Comparison of ENCODE assay signal across 17 cellular contexts in genomic region chr1:36586146-36586545, GRCh38.
A peak's percentile ranks its signal among the peaks of the same experiment; 100 is the strongest.
DNase-seq lines count a peak whose midpoint lies in the region; ATAC-seq and TF ChIP-seq lines count a peak whose summit lies in the region.
"Had no signal": no experiment of that assay in that cellular context is flagged by ENCODE, and none has a peak within 500 bp of the region (broad histone marks: within the 10 kb centered on the region; RNA-seq: fewer than 3 reads in every experiment).

No MANE protein-coding gene starts in this region.

- H3K4me1 ChIP-seq in neuronal stem cell (ENCODE audit: control insufficient read depth in 2 of 2, insufficient read depth in 1 of 2, low read depth in 1 of 2, low read length in 2 of 2) (peaks cover 0 to 37% of the 10 kb centered on the region in 2 donors), HAP-1 (no peaks in the 10 kb centered on the region)
- H3K4me1 ChIP-seq: A549 had no signal

- peak overlapping the region; percentile 50 for H2BK15ac ChIP-seq in neuronal stem cell (ENCODE audit: low read length)

- H3K79me1 ChIP-seq in neuronal stem cell (ENCODE audit: low read depth, low read length) = no peaks in the 10 kb centered on the region

- H3K14ac ChIP-seq in neuronal stem cell (ENCODE audit: low read length) = no peak overlapping the region

- peak overlapping the region; percentile 58 for H3K18ac ChIP-seq in neuronal stem cell (ENCODE audit: low read length)

- H3K9me3 ChIP-seq in WERI-Rb-1 (ENCODE audit: severe bottlenecking) (no peaks in the 10 kb centered on the region), neuronal stem cell (replicated peaks in 1 of 2; ENCODE audit: control insufficient read depth in 2 of 2, insufficient read depth in 1 of 2, low read depth in 1 of 2, low read length in 2 of 2) (no peaks in the 10 kb centered on the region), HAP-1 (no peaks in the 10 kb centered on the region)
- H3K9me3 ChIP-seq: A549, SK-N-SH had no signal

- in situ Hi-C loops in HAP-1 (cut with MboI; ENCODE audit: low sequenced_read_pairs) = loop anchor here (25.0 kb wide), 1 partner anchor 851 kb away; no protein-coding TSS in a partner anchor

- H3K4me2 ChIP-seq in neuronal stem cell (ENCODE audit: insufficient read depth, low read length, poor library complexity, severe bottlenecking) = no peak overlapping the region
- H3K4me2 ChIP-seq: A549, SK-N-SH had no signal

- H4K91ac ChIP-seq in neuronal stem cell (ENCODE audit: low read depth, low read length, poor library complexity) = no peak overlapping the region

- no peak overlapping the region for H2BK120ac ChIP-seq in neuronal stem cell (ENCODE audit: low read depth, low read length)

- no peaks in the 10 kb centered on the region for H3K27me3 ChIP-seq in WERI-Rb-1 (ENCODE audit: insufficient read depth, low read depth, severe bottlenecking)
- peaks cover 0 to 60% (median 0%) of the 10 kb centered on the region in 3 experiments for H3K27me3 ChIP-seq in neuronal stem cell (ENCODE audit: control insufficient read depth in 3 of 3, insufficient read depth in 3 of 3, low read depth in 1 of 3, low read length in 3 of 3)
- H3K27me3 ChIP-seq in HAP-1 (ENCODE audit: low read depth) = peaks cover 16% of the 10 kb centered on the region

- peak overlapping the region; percentile 48; the same call in 1 of the 2 replicates for H3K27ac ChIP-seq in WERI-Rb-1
- H3K27ac ChIP-seq in neuronal stem cell (replicated peaks; ENCODE audit: low read length) = no peak overlapping the region
- H3K27ac ChIP-seq: A549 had no signal

- peak; percentile 54 for DNase-seq in NCI-H82 (lab: John Stamatoyannopoulos, UW)
- no peak for DNase-seq in NCI-H82 treated with DMSO at 0.1 percent for 48 hours (lab: John Stamatoyannopoulos, UW; ENCODE audit: unreplicated experiment)
- no peak for DNase-seq in WERI-Rb-1
- DNase-seq in iPS-NIHi7 (ENCODE audit: extremely low spot score) = peak; percentile 27
- no peak for DNase-seq in neuronal stem cell (ENCODE audit: low spot score)
- no peak for DNase-seq in 8988T
- DNase-seq in HAP-1 (ENCODE audit: low spot score in 2 of 2) = no peak
- DNase-seq: COR-L47; KG1; NCI-H2081 treated with DMSO at 0.1 percent for 48 hours; NCI-H226; NCI-H524 treated with DMSO at 0.1 percent for 48 hours; NK-92 treated with Interleukin-12 subunit alpha and Interleukin-12 subunit beta, amount 100 ng/mL, for 24 hours; SHP77; SK-N-SH had no signal

- H2AFZ ChIP-seq in neuronal stem cell (ENCODE audit: low read length) = no peak overlapping the region

- no peak overlapping the region for H4K8ac ChIP-seq in neuronal stem cell (ENCODE audit: low read depth, low read length)

- H2AK5ac ChIP-seq in neuronal stem cell (ENCODE audit: low read depth, low read length) = peak overlapping the region; percentile 57

- no peak for ATAC-seq in HG03565 (IDR thresholded peaks at IDR 0.05; ENCODE audit: unreplicated experiment)
- ATAC-seq: A549 had no signal

- no peak overlapping the region for H3K4ac ChIP-seq in neuronal stem cell (ENCODE audit: low read length)

- H2BK12ac ChIP-seq in neuronal stem cell (ENCODE audit: low read length) = no peak overlapping the region

- no peaks in the 10 kb centered on the region for H3K36me3 ChIP-seq in WERI-Rb-1
- no peaks in the 10 kb centered on the region for H3K36me3 ChIP-seq in neuronal stem cell (replicated peaks in 1 of 2; ENCODE audit: control insufficient read depth in 2 of 2, insufficient read depth in 2 of 2, low read length in 2 of 2)
- no peaks in the 10 kb centered on the region for H3K36me3 ChIP-seq in HAP-1 (replicated peaks)

- no peak overlapping the region for H3K9ac ChIP-seq in neuronal stem cell (ENCODE audit: low read depth, low read length, poor library complexity)
- H3K9ac ChIP-seq: SK-N-SH had no signal

- H3K23ac ChIP-seq in neuronal stem cell (ENCODE audit: low read depth, low read length, poor library complexity) = peak overlapping the region; percentile 29

- no peak overlapping the region for H2BK5ac ChIP-seq in neuronal stem cell (ENCODE audit: low read length)

- H3K4me3 ChIP-seq in WERI-Rb-1 (ENCODE audit: low read depth, low read length) (no peak overlapping the region), neuronal stem cell (ENCODE audit: low read length in 2 of 2) (no peak overlapping the region), HAP-1 (no peak overlapping the region)
- H3K4me3 ChIP-seq: A549 had no signal

- no peak for TF ChIP-seq CTCF in WERI-Rb-1 (IDR thresholded peaks at IDR 0.05; ENCODE audit: low read depth, low read length)

- WGBS in neuronal stem cell (ENCODE audit: extremely low coverage in 2 of 2, insufficient read length in 2 of 2, insufficient replicate concordance in 1 of 2), 2 donors = no CpG with 5 or more reads among the region's 12 CpGs

Comparison
In these comparisons a context has a peak if more than half of its experiments do, and no peak if none do; other contexts are left out.
1. DNase-seq: peak in NCI-H82 (single experiment) and iPS-NIHi7 (single experiment); none in NCI-H82 treated with DMSO at 0.1 percent for 48 hours (single experiment), WERI-Rb-1 (single experiment), neuronal stem cell (single experiment), 8988T (single experiment) and HAP-1 (0 of 2).